31 cellular contexts compared by ENCODE assay signal in genomic region chr5:171513591-171513990, GRCh38.
"Had no signal": no experiment of that assay in that cellular context is flagged by ENCODE, and none has a peak within 500 bp of the region (broad histone marks: within the 10 kb centered on the region; RNA-seq: fewer than 3 reads in every experiment).

No MANE protein-coding gene starts in this region.

- H3K36me3 ChIP-seq: cardiac muscle cell had no signal

- H3K9me3 Mint-ChIP-seq: activated B cell treated with CpG ODN at 0.5 μM for 24 hours; activated CD4-positive, alpha-beta memory T cell treated with anti-CD3 and anti-CD28 coated beads for 36 hours; activated naive CD4-positive, alpha-beta T cell treated with anti-CD3 and anti-CD28 coated beads, Interleukin-2, amount 10 ng/mL, durations not matched to agents 7 days and 5 days; activated naive CD8-positive, alpha-beta T cell treated with anti-CD3 and anti-CD28 coated beads, Interleukin-2, amount 50 U/mL, for 24 hours; central memory CD8-positive, alpha-beta T cell had no signal

- H3K4me3 ChIP-seq: cardiac muscle cell, K562, PC-9 had no signal

- DNase-seq: activated B cell treated with CpG ODN at 0.5 μM for 24 hours; activated CD4-positive, alpha-beta memory T cell treated with anti-CD3 and anti-CD28 coated beads for 36 hours; activated CD4-positive, alpha-beta T cell treated with anti-CD3 and anti-CD28 coated beads for 4 hours; activated CD4-positive, alpha-beta T cell treated with anti-CD3 and anti-CD28 coated beads, Interleukin-2, amount 50 U/mL, for 1 hour; activated CD4-positive, CD25-positive, alpha-beta regulatory T cell treated with anti-CD3 and anti-CD28 coated beads, Interleukin-2, amount 50 U/mL, for 72 hours; activated CD8-positive, alpha-beta memory T cell treated with anti-CD3 and anti-CD28 coated beads, Interleukin-2, amount 50 U/mL, for 4 hours; activated effector memory CD4-positive, alpha-beta T cell treated with Interleukin-2 at 50 U/mL for 16 hours; activated naive CD4-positive, alpha-beta T cell treated with anti-CD3 and anti-CD28 coated beads, Interleukin-2, amount 10 ng/mL, durations not matched to agents 7 days and 5 days; activated naive CD8-positive, alpha-beta T cell treated with anti-CD3 and anti-CD28 coated beads, Interleukin-2, amount 50 U/mL, for 24 hours; activated T-cell treated with anti-CD3 and anti-CD28 coated beads, Interleukin-2, amount 50 U/mL, for 48 hours; NCI-H1105; NCI-H1417 treated with DMSO at 0.1 percent for 48 hours; NCI-H187 treated with DMSO at 0.1 percent for 48 hours; NCI-H2081; NCI-H226; NCI-H524 treated with DMSO at 0.1 percent for 48 hours; PC-9; SIG-M5; SW 1271; T-helper 1 cell; T-helper 2 cell; T-helper 9 cell had no signal

- H3K27ac Mint-ChIP-seq: activated B cell treated with CpG ODN at 0.5 μM for 24 hours; activated CD4-positive, alpha-beta memory T cell treated with anti-CD3 and anti-CD28 coated beads for 36 hours; activated naive CD4-positive, alpha-beta T cell treated with anti-CD3 and anti-CD28 coated beads, Interleukin-2, amount 10 ng/mL, durations not matched to agents 7 days and 5 days; activated naive CD8-positive, alpha-beta T cell; activated naive CD8-positive, alpha-beta T cell treated with anti-CD3 and anti-CD28 coated beads, Interleukin-2, amount 50 U/mL, for 24 hours; brain had no signal

- H3K36me3 Mint-ChIP-seq: activated CD4-positive, alpha-beta memory T cell treated with anti-CD3 and anti-CD28 coated beads for 36 hours; activated naive CD4-positive, alpha-beta T cell treated with anti-CD3 and anti-CD28 coated beads, Interleukin-2, amount 10 ng/mL, durations not matched to agents 7 days and 5 days; activated naive CD8-positive, alpha-beta T cell; brain had no signal

- H3K27ac ChIP-seq: cardiac muscle cell, RWPE1, VCaP had no signal

- H3K27me3 Mint-ChIP-seq: activated naive CD4-positive, alpha-beta T cell treated with anti-CD3 and anti-CD28 coated beads, Interleukin-2, amount 10 ng/mL, durations not matched to agents 7 days and 5 days had no signal

- ATAC-seq: activated naive CD8-positive, alpha-beta T cell treated with anti-CD3 and anti-CD28 coated beads, Interleukin-2, amount 50 U/mL, for 24 hours; K562; Right ventricle myocardium inferior; SK-N-SH treated with all-trans-retinoic acid at 6 μM for 48 hours had no signal

- H3K4me3 Mint-ChIP-seq: activated B cell treated with CpG ODN at 0.5 μM for 24 hours; activated CD4-positive, alpha-beta memory T cell treated with anti-CD3 and anti-CD28 coated beads for 36 hours; activated naive CD4-positive, alpha-beta T cell treated with anti-CD3 and anti-CD28 coated beads, Interleukin-2, amount 10 ng/mL, durations not matched to agents 7 days and 5 days; activated naive CD8-positive, alpha-beta T cell; activated naive CD8-positive, alpha-beta T cell treated with anti-CD3 and anti-CD28 coated beads, Interleukin-2, amount 50 U/mL, for 24 hours; brain; central memory CD8-positive, alpha-beta T cell had no signal

- H3K27me3 ChIP-seq: cardiac muscle cell had no signal

- H2AFZ ChIP-seq: PC-9 had no signal

- H3K4me1 Mint-ChIP-seq: activated B cell treated with CpG ODN at 0.5 μM for 24 hours; activated naive CD4-positive, alpha-beta T cell treated with anti-CD3 and anti-CD28 coated beads, Interleukin-2, amount 10 ng/mL, durations not matched to agents 7 days and 5 days; activated naive CD8-positive, alpha-beta T cell treated with anti-CD3 and anti-CD28 coated beads, Interleukin-2, amount 50 U/mL, for 24 hours; brain; central memory CD8-positive, alpha-beta T cell had no signal
